ENCODE assay signal across 1 cellular context in genomic region chr18:9824862-9825479, GRCh38.
TF ChIP-seq lines count a peak whose summit lies in the region.

No MANE protein-coding gene starts in this region.

TF ChIP-seq in K562, 482 proteins besides CTCF, POLR2A, EP300 and RAD21 (continued from another document):
- TF ChIP-seq, protein P1, sequence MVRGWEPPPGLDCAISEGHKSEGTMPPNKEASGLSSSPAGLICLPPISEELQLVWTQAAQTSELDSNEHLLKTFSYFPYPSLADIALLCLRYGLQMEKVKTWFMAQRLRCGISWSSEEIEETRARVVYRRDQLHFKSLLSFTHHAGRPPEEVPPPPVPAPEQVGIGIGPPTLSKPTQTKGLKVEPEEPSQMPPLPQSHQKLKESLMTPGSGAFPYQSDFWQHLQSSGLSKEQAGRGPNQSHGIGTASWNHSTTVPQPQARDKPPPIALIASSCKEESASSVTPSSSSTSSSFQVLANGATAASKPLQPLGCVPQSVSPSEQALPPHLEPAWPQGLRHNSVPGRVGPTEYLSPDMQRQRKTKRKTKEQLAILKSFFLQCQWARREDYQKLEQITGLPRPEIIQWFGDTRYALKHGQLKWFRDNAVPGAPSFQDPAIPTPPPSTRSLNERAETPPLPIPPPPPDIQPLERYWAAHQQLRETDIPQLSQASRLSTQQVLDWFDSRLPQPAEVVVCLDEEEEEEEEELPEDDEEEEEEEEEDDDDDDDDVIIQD (CRISPR knock-in tag; IDR thresholded peaks at IDR 0.05), result no peak
- TF ChIP-seq ZNF583 (CRISPR knock-in tag; IDR thresholded peaks at IDR 0.05), result peak; percentile 67; the same call in 1 of the 2 replicates
- TF ChIP-seq ZNF584 (CRISPR knock-in tag; IDR thresholded peaks at IDR 0.05; ENCODE audit: low read depth), result 0 out of 2 replicates have a peak, but pooled peaks have one; percentile 28
- no peak for TF ChIP-seq CHD1 (IDR thresholded peaks at IDR 0.05; ENCODE audit: low read length)
- TF ChIP-seq HIVEP1 (CRISPR knock-in tag; IDR thresholded peaks at IDR 0.05), result 0 out of 2 replicates have a peak, but pooled peaks have one; percentile 15
- no peak for TF ChIP-seq HMG20B (CRISPR knock-in tag; IDR thresholded peaks at IDR 0.05)
- TF ChIP-seq, protein P2, sequence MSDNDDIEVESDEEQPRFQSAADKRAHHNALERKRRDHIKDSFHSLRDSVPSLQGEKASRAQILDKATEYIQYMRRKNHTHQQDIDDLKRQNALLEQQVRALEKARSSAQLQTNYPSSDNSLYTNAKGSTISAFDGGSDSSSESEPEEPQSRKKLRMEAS (CRISPR knock-in tag; IDR thresholded peaks at IDR 0.05), result peak; percentile 50; the same call in 1 of the 2 replicates
- TF ChIP-seq ZNF655 (CRISPR knock-in tag; IDR thresholded peaks at IDR 0.05), result no peak
- TF ChIP-seq NFRKB (IDR thresholded peaks at IDR 0.05; ENCODE audit: low read depth), result 0 out of 2 replicates have a peak, but pooled peaks have one; percentile 14
- TF ChIP-seq POLR2AphosphoS5 (IDR thresholded peaks at IDR 0.05; ENCODE audit: control insufficient read depth, insufficient read depth, low read depth, low read length), result no peak
- no peak for TF ChIP-seq MTA1 (IDR thresholded peaks at IDR 0.05; ENCODE audit: borderline replicate concordance)
- peak; percentile 48; the same call in 1 of the 2 replicates for TF ChIP-seq ZKSCAN1 (IDR thresholded peaks at IDR 0.05; ENCODE audit: low read depth, low read length)
- TF ChIP-seq CREB1 (IDR thresholded peaks at IDR 0.05), result 0 out of 2 replicates have a peak, but pooled peaks have one; percentile 7
- no peak for TF ChIP-seq CREB1 (CRISPR knock-in tag; IDR thresholded peaks at IDR 0.05)
- TF ChIP-seq, protein P3, sequence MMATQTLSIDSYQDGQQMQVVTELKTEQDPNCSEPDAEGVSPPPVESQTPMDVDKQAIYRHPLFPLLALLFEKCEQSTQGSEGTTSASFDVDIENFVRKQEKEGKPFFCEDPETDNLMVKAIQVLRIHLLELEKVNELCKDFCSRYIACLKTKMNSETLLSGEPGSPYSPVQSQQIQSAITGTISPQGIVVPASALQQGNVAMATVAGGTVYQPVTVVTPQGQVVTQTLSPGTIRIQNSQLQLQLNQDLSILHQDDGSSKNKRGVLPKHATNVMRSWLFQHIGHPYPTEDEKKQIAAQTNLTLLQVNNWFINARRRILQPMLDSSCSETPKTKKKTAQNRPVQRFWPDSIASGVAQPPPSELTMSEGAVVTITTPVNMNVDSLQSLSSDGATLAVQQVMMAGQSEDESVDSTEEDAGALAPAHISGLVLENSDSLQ (IDR thresholded peaks at IDR 0.05), result no peak
- TF ChIP-seq SRF (CRISPR knock-in tag; IDR thresholded peaks at IDR 0.05), result no peak
TF ChIP-seq in K562: peak in this region for 11.
